18 cellular contexts compared by ENCODE assay signal in genomic region chr13:74103196-74103595, GRCh38.
"Had no signal": no experiment of that assay in that cellular context is flagged by ENCODE, and none has a peak within 500 bp of the region (broad histone marks: within the 10 kb centered on the region; RNA-seq: fewer than 3 reads in every experiment).

No MANE protein-coding gene starts in this region.

- H3K9me3 ChIP-seq: esophagus muscularis mucosa, gastroesophageal sphincter, left lung, lower lobe of right lung had no signal

- H3K27ac Mint-ChIP-seq: mesothelial cell of epicardium had no signal

- H2AFZ ChIP-seq: hepatocyte had no signal

- H3K36me3 ChIP-seq: esophagus muscularis mucosa, gastroesophageal sphincter, heart left ventricle, left lung, lower lobe of right lung had no signal

- ATAC-seq: foreskin keratinocyte, gastroesophageal sphincter, left cardiac atrium, left lung, left ventricle myocardium superior, lower lobe of right lung, mucosa of descending colon had no signal

- H3K4me3 ChIP-seq: coronary artery, dorsolateral prefrontal cortex, esophagus muscularis mucosa, gastroesophageal sphincter, heart left ventricle, hepatocyte, left lung, lower lobe of right lung, mucosa of descending colon had no signal

- H3K27me3 ChIP-seq: dorsolateral prefrontal cortex, esophagus muscularis mucosa, foreskin keratinocyte, gastroesophageal sphincter, heart left ventricle, hepatocyte, left lung had no signal

- H3K9me3 Mint-ChIP-seq: immature natural killer cell had no signal

- DNase-seq: dorsolateral prefrontal cortex; effector CD4-positive, alpha-beta T cell; effector memory CD4-positive, alpha-beta T cell; foreskin keratinocyte; heart left ventricle; hypothalamus; immature natural killer cell; left cardiac atrium; left lung; left ventricle myocardium superior; lower lobe of right lung; mesenchymal stem cell; mucosa of descending colon had no signal

- H3K4me3 Mint-ChIP-seq: immature natural killer cell, mesothelial cell of epicardium had no signal

- H3K27ac ChIP-seq: coronary artery, dorsolateral prefrontal cortex, esophagus muscularis mucosa, foreskin keratinocyte, gastroesophageal sphincter, heart left ventricle, hepatocyte, left lung, lower lobe of right lung had no signal

- H3K4me1 ChIP-seq: foreskin keratinocyte, gastroesophageal sphincter, left lung, lower lobe of right lung had no signal

- H3K4me2 ChIP-seq: hepatocyte had no signal
